Comparison of ENCODE assay signal across 10 cellular contexts in genomic region chr10:30705625-30706149, GRCh38.
A peak's percentile ranks its signal among the peaks of the same experiment; 100 is the strongest.
DNase-seq lines count a peak whose midpoint lies in the region; ATAC-seq, FAIRE-seq and TF ChIP-seq lines count a peak whose summit lies in the region.
"Had no signal": no experiment of that assay in that cellular context is flagged by ENCODE, and none has a peak within 500 bp of the region (broad histone marks: within the 10 kb centered on the region; RNA-seq: fewer than 3 reads in every experiment).

No MANE protein-coding gene starts in this region.

- H3K9ac ChIP-seq in Loucy (ENCODE audit: low read depth, low read length, poor library complexity, severe bottlenecking) (peak overlapping the region; percentile 68), mesendoderm (ENCODE audit: low read length) (no peak overlapping the region), GM23248 (no peak overlapping the region)

- no peak overlapping the region for H3K27ac Mint-ChIP-seq in type B pancreatic cell

- peak overlapping the region; percentile 94 for H3K4me2 ChIP-seq in Loucy (ENCODE audit: low read depth, low read length, poor library complexity, severe bottlenecking)
- H3K4me2 ChIP-seq in mesendoderm (ENCODE audit: low read length) = no peak overlapping the region
- H3K4me2 ChIP-seq in GM23248 (ENCODE audit: unreplicated experiment) = no peak overlapping the region

- H3K79me2 ChIP-seq in Loucy (ENCODE audit: insufficient read depth, low read length) (peaks cover 23% of the 10 kb centered on the region; the same call in 1 of the 2 replicates), mesendoderm (ENCODE audit: control insufficient read depth, insufficient read depth, low read length) (no peaks in the 10 kb centered on the region), GM23248 (ENCODE audit: insufficient read depth) (no peaks in the 10 kb centered on the region)

- no peaks in the 10 kb centered on the region for H3K36me3 Mint-ChIP-seq in type B pancreatic cell

- WGBS in mesendoderm (ENCODE audit: extremely low coverage, insufficient coverage, low lambda C conversion rate) = no CpG with 5 or more reads among the region's 9 CpGs
- 88 to 91% methylated on average over 9 of the region's 9 CpGs for WGBS in GM23248 (ENCODE audit: low coverage in 1 of 2, low lambda C conversion rate in 2 of 2, missing lambda C conversion rate in 2 of 2), 2 experiments

- no peak overlapping the region for H3K4me3 Mint-ChIP-seq in type B pancreatic cell

- H4K5ac ChIP-seq in mesendoderm (ENCODE audit: low read length) = no peak overlapping the region

- DNase-seq in mesendoderm (peak; percentile 24), RCC 7860 (ENCODE audit: low spot score) (no peak), NCI-H2081 (lab: John Stamatoyannopoulos, UW) (no peak), GM23248 (no peak), type B pancreatic cell (ENCODE audit: extremely low spot score, unreplicated experiment) (no peak)
- DNase-seq: mesenchymal stem cell had no signal

- no peak overlapping the region for H2BK15ac ChIP-seq in mesendoderm (replicated peaks; ENCODE audit: low read depth)

- TF ChIP-seq CTCF in Loucy (conservative IDR thresholded peaks at IDR 0.05; ENCODE audit: low read length) (no peak), type B pancreatic cell (conservative IDR thresholded peaks at IDR 0.05) (no peak)

- ATAC-seq in GM18858 (IDR thresholded peaks at IDR 0.05; ENCODE audit: unreplicated experiment) = peak; percentile 10
- peak; percentile 23 for ATAC-seq in GM21825 (IDR thresholded peaks at IDR 0.05; ENCODE audit: unreplicated experiment)

- H3K27ac ChIP-seq in mesendoderm (ENCODE audit: low read depth, low read length) = no peak overlapping the region
- H3K27ac ChIP-seq in GM23248 = no peak overlapping the region

- H3K4me3 ChIP-seq in Loucy (ENCODE audit: low read length, poor library complexity, severe bottlenecking) = peak overlapping the region; percentile 78
- no peak overlapping the region for H3K4me3 ChIP-seq in mesendoderm (ENCODE audit: low read length)
- H3K4me3 ChIP-seq in GM23248 = no peak overlapping the region

- H3K9me3 ChIP-seq in Loucy (ENCODE audit: insufficient read depth, low read depth, low read length) (no peaks in the 10 kb centered on the region), GM23248 (ENCODE audit: low read depth) (no peaks in the 10 kb centered on the region)

- no peak overlapping the region for H3K18ac ChIP-seq in mesendoderm (ENCODE audit: low read length)

- no peak overlapping the region for H2BK5ac ChIP-seq in mesendoderm (ENCODE audit: low read length)

- H3K56ac ChIP-seq in mesendoderm (ENCODE audit: low read length) = no peak overlapping the region

- H3K79me1 ChIP-seq in mesendoderm (ENCODE audit: low read length) = no peaks in the 10 kb centered on the region

- H3K36me3 ChIP-seq in Loucy (ENCODE audit: insufficient read depth, low read length) = no peaks in the 10 kb centered on the region
- no peaks in the 10 kb centered on the region for H3K36me3 ChIP-seq in mesendoderm (ENCODE audit: control insufficient read depth, insufficient read depth, low read length)
- H3K36me3 ChIP-seq in GM23248 (ENCODE audit: low read depth) = no peaks in the 10 kb centered on the region

- no peaks in the 10 kb centered on the region for H4K20me1 ChIP-seq in Loucy (ENCODE audit: insufficient read depth, low read length, poor library complexity, severe bottlenecking)
- H4K20me1 ChIP-seq in GM23248 (ENCODE audit: insufficient read depth) = no peaks in the 10 kb centered on the region

- peaks cover 4% of the 10 kb centered on the region for H3K27me3 Mint-ChIP-seq in type B pancreatic cell

- no peak overlapping the region for H2AK5ac ChIP-seq in mesendoderm (ENCODE audit: low read length)

- no peak overlapping the region for H3K4ac ChIP-seq in mesendoderm (ENCODE audit: low read depth, low read length)

- FAIRE-seq in RCC 7860 (lab: Jason Lieb, UNC) = no peak
- FAIRE-seq: colon had no signal

- H3K23ac ChIP-seq in mesendoderm (ENCODE audit: low read length) = no peak overlapping the region

- H3K27me3 ChIP-seq in Loucy (ENCODE audit: insufficient read depth, low read length, poor library complexity, severe bottlenecking) (no peaks in the 10 kb centered on the region), mesendoderm (ENCODE audit: insufficient read depth, low read length, poor library complexity) (no peaks in the 10 kb centered on the region), GM23248 (replicated peaks; ENCODE audit: insufficient read depth) (no peaks in the 10 kb centered on the region)

- H3K4me1 Mint-ChIP-seq in type B pancreatic cell (ENCODE audit: unreplicated experiment) = peaks cover 19% of the 10 kb centered on the region

- peaks cover 7% of the 10 kb centered on the region; the same call in 1 of the 2 replicates for H3F3A ChIP-seq in Loucy (ENCODE audit: low read depth)
- no peaks in the 10 kb centered on the region for H3F3A ChIP-seq in GM23248 (ENCODE audit: insufficient read depth)

- no peaks in the 10 kb centered on the region for H3K9me3 Mint-ChIP-seq in type B pancreatic cell

- no peak overlapping the region for H4K8ac ChIP-seq in mesendoderm (ENCODE audit: low read depth, low read length)

- no peak overlapping the region for H2BK120ac ChIP-seq in mesendoderm (ENCODE audit: low read depth, low read length)

- H3K9me2 ChIP-seq in Loucy (replicated peaks; ENCODE audit: low read depth, low read length) (no peaks in the 10 kb centered on the region), GM23248 (ENCODE audit: insufficient read depth) (no peaks in the 10 kb centered on the region)

- H3K4me1 ChIP-seq in Loucy (ENCODE audit: insufficient read depth, low read length, poor library complexity, severe bottlenecking) = peaks cover 45% of the 10 kb centered on the region
- H3K4me1 ChIP-seq in mesendoderm (ENCODE audit: control insufficient read depth, low read depth, low read length) = peaks cover 4% of the 10 kb centered on the region
- H3K4me1 ChIP-seq in GM23248 (ENCODE audit: insufficient read depth) = peaks cover 13% of the 10 kb centered on the region

- peak overlapping the region; percentile 7 for H2AFZ ChIP-seq in Loucy (ENCODE audit: low read length)
- no peak overlapping the region for H2AFZ ChIP-seq in GM23248

- in situ Hi-C loops in GM23248 (cut with MboI) = no loop called here
